In genomic region chr4:186703510-186703909, GRCh38 we compare ENCODE assay signal across 17 cellular contexts. TPM values are rescaled to one million over a fixed set of nuclear protein-coding genes. Genes with fewer than 3 reads are reported as not detected.
A peak's percentile ranks its signal among the peaks of the same experiment; 100 is the strongest.
DNase-seq lines count a peak whose midpoint lies in the region; ATAC-seq and TF ChIP-seq lines count a peak whose summit lies in the region.
"Had no signal": no experiment of that assay in that cellular context is flagged by ENCODE, and none has a peak within 500 bp of the region (broad histone marks: within the 10 kb centered on the region; RNA-seq: fewer than 3 reads in every experiment).

No MANE protein-coding gene starts in this region.

- H3K27ac ChIP-seq in Panc1 (ENCODE audit: low read length) (peak overlapping the region; percentile 98), ascending aorta (peak overlapping the region; percentile 31 to 63), gastroesophageal sphincter (peak overlapping the region; percentile 30 to 85 (median 80))
- H3K27ac ChIP-seq: KMS-11 had no signal

- TF ChIP-seq POLR2A in gastroesophageal sphincter (IDR thresholded peaks at IDR 0.05) = no peak

- peak overlapping the region; percentile 94 for H3K27ac Mint-ChIP-seq in osteocyte (ENCODE audit: unreplicated experiment)
- H3K27ac Mint-ChIP-seq: B cell; CD4-positive, alpha-beta T cell had no signal

- in situ Hi-C loops in Panc1 (cut with HindIII; ENCODE audit: low pct_unique_long_range_greater_than_20kb, low sequenced_read_pairs) = no loop called here

- POLR2A ChIA-PET in Panc1 (lab: Charles Lee) = no interaction called here

- BruUV-seq in Panc1 (replicated peaks; lab: Mats Ljungman, UMichigan) = no TSS peak

- H3K9me3 ChIP-seq in Panc1 (ENCODE audit: control insufficient read depth, insufficient read depth, low read depth, low read length) (no peaks in the 10 kb centered on the region), ascending aorta (no peaks in the 10 kb centered on the region), gastroesophageal sphincter (no peaks in the 10 kb centered on the region)
- H3K9me3 ChIP-seq: MG63 had no signal

- peaks cover 72% of the 10 kb centered on the region for H3K4me1 Mint-ChIP-seq in osteocyte (ENCODE audit: unreplicated experiment)
- H3K4me1 Mint-ChIP-seq: B cell had no signal

- DNase-seq in Panc1 (ENCODE audit: low read depth, low spot score) = no peak
- DNase-seq in ascending aorta (ENCODE audit: low spot score in 2 of 2) = peak in 1 of 2 donors; percentile 56
- DNase-seq in osteocyte (ENCODE audit: extremely low spot score, unreplicated experiment) = no peak
- no peak for DNase-seq in DMS79 (lab: John Stamatoyannopoulos, UW)
- no peak for DNase-seq in RKO (ENCODE audit: low spot score)
- DNase-seq in 8988T = no peak
- DNase-seq: CD4-positive, alpha-beta T cell; MG63; NCI-H1092; NCI-H146; NCI-H2081 treated with DMSO at 0.1 percent for 48 hours; NCI-H524 treated with DMSO at 0.1 percent for 48 hours; SIG-M5 had no signal

- H3K4me1 ChIP-seq in Panc1 (ENCODE audit: control insufficient read depth, insufficient read depth, low read length) (peaks cover 78% of the 10 kb centered on the region), ascending aorta (peaks cover 26 to 45% of the 10 kb centered on the region in 2 donors), gastroesophageal sphincter (peaks cover 0 to 74% (median 16%) of the 10 kb centered on the region in 3 donors)

- H3K27me3 ChIP-seq in Panc1 (ENCODE audit: control insufficient read depth, insufficient read depth, low read length) = no peaks in the 10 kb centered on the region
- H3K27me3 ChIP-seq in ascending aorta = no peaks in the 10 kb centered on the region
- no peaks in the 10 kb centered on the region for H3K27me3 ChIP-seq in gastroesophageal sphincter
- H3K27me3 ChIP-seq: MG63 had no signal

- ATAC-seq in Panc1 (no peak), gastroesophageal sphincter (no peak), GM21619 (IDR thresholded peaks at IDR 0.05; ENCODE audit: unreplicated experiment) (no peak)

- no peak for TF ChIP-seq EP300 in gastroesophageal sphincter (IDR thresholded peaks at IDR 0.05)

- intact Hi-C loops in Panc1 (cut with micrococcal nuclease; ENCODE audit: unreplicated experiment) (no loop called here), ascending aorta (cut with DNase I) (no loop called here)

- peaks cover 48% of the 10 kb centered on the region for H3K36me3 Mint-ChIP-seq in osteocyte (ENCODE audit: unreplicated experiment)

- 22 to 82% methylated on average over 7 to 8 of the region's 8 CpGs for WGBS in gastroesophageal sphincter (ENCODE audit: low coverage in 1 of 2), 2 donors

- no peak overlapping the region for H3K4me3 Mint-ChIP-seq in osteocyte (ENCODE audit: unreplicated experiment)
- H3K4me3 Mint-ChIP-seq: B cell; CD4-positive, alpha-beta T cell had no signal

- no peak overlapping the region for H3K4me3 ChIP-seq in Panc1 (ENCODE audit: low read depth in 2 of 2, low read length in 2 of 2)
- H3K4me3 ChIP-seq in ascending aorta = no peak overlapping the region
- no peak overlapping the region for H3K4me3 ChIP-seq in gastroesophageal sphincter
- H3K4me3 ChIP-seq: MG63 had no signal

- H3K27me3 Mint-ChIP-seq in osteocyte (ENCODE audit: unreplicated experiment) = no peaks in the 10 kb centered on the region
- H3K27me3 Mint-ChIP-seq: B cell; CD4-positive, alpha-beta T cell had no signal

- CTCF ChIA-PET in Panc1 (lab: Charles Lee) = no interaction called here

- no peaks in the 10 kb centered on the region for H3K9me3 Mint-ChIP-seq in osteocyte (ENCODE audit: unreplicated experiment)

- H3K36me3 ChIP-seq in Panc1 (ENCODE audit: control insufficient read depth, insufficient read depth, low read length) (peaks cover 9% of the 10 kb centered on the region), ascending aorta (peaks cover 6 to 21% of the 10 kb centered on the region in 2 donors), gastroesophageal sphincter (peaks cover 0 to 23% of the 10 kb centered on the region in 2 donors)

- no peak for TF ChIP-seq CTCF in Panc1 (IDR thresholded peaks at IDR 0.05)
- no peak for TF ChIP-seq CTCF in ascending aorta (IDR thresholded peaks at IDR 0.05)
- TF ChIP-seq CTCF in gastroesophageal sphincter (IDR thresholded peaks at IDR 0.05) = no peak
- no peak for TF ChIP-seq CTCF in osteocyte (IDR thresholded peaks at IDR 0.05)

RNA-seq across cellular contexts. Expression of gene FAT1, which starts 20.1 kb away (rescaled TPM):
- 288 TPM for total RNA-seq in Panc1 (2021; ENCODE audit: unreplicated experiment)
- 203 TPM for polyA plus RNA-seq in Panc1 (2012; ENCODE audit: insufficient read length)
- 52.9 TPM for total RNA-seq in ascending aorta
- total RNA-seq in gastroesophageal sphincter = 100 to 1,000 TPM in 3 of 4 donors, 10 to 100 TPM in 1; 84.4 to 279 (median 154) TPM
- 395 and 408 TPM in 2 replicates for total RNA-seq in osteocyte

Comparison
In these comparisons a context has a peak if more than half of its experiments do, and no peak if none do; other contexts are left out.
1. H3K27ac ChIP-seq: peak in every context shown above with its lines; median percentile 98 in Panc1; 80 in gastroesophageal sphincter; 47 in ascending aorta.